Comparison of ENCODE assay signal across 2 cellular contexts in genomic region chr1:162070825-162071224, GRCh38.
TF ChIP-seq lines count a peak whose summit lies in the region.

No MANE protein-coding gene starts in this region.

TF ChIP-seq in IMR-90, 13 proteins besides CTCF, POLR2A, EP300 and RAD21:
- TF ChIP-seq FOS (IDR thresholded peaks at IDR 0.05; ENCODE audit: low read depth, low read length) = no peak
- no peak for TF ChIP-seq RFX5 (IDR thresholded peaks at IDR 0.05; ENCODE audit: low read depth, low read length)
- TF ChIP-seq CEBPB (IDR thresholded peaks at IDR 0.05; ENCODE audit: low read depth, low read length) = no peak
- no peak for TF ChIP-seq NFE2L2 (IDR thresholded peaks at IDR 0.05; ENCODE audit: low read depth, low read length)
- no peak for TF ChIP-seq SMC3 (IDR thresholded peaks at IDR 0.05; ENCODE audit: low read depth, low read length)
- TF ChIP-seq RCOR1 (IDR thresholded peaks at IDR 0.05; ENCODE audit: insufficient replicate concordance, low read length) = no peak
- TF ChIP-seq CHD1 (IDR thresholded peaks at IDR 0.05; ENCODE audit: low read depth, low read length) = no peak
- TF ChIP-seq USF2 (IDR thresholded peaks at IDR 0.05; ENCODE audit: low read depth, low read length) = no peak
- TF ChIP-seq MAFK (IDR thresholded peaks at IDR 0.05; ENCODE audit: low read depth, low read length) = no peak
- TF ChIP-seq MAZ (IDR thresholded peaks at IDR 0.05; ENCODE audit: borderline replicate concordance, low read depth, low read length) = no peak
- TF ChIP-seq ELK1 (IDR thresholded peaks at IDR 0.05; ENCODE audit: borderline replicate concordance, low read depth, low read length) = no peak
- no peak for TF ChIP-seq MXI1 (IDR thresholded peaks at IDR 0.05; ENCODE audit: borderline replicate concordance, low read depth, low read length)
- no peak for TF ChIP-seq BHLHE40 (IDR thresholded peaks at IDR 0.05; ENCODE audit: low read depth, low read length)

TF ChIP-seq in H1, 55 proteins besides CTCF, POLR2A, EP300 and RAD21:
- TF ChIP-seq EGR1 (IDR thresholded peaks at IDR 0.05; ENCODE audit: borderline replicate concordance, low read depth, low read length) (no peak), CHD7 (IDR thresholded peaks at IDR 0.05; ENCODE audit: insufficient replicate concordance, low read length) (peak; percentile 85), RBBP5 (IDR thresholded peaks at IDR 0.05; ENCODE audit: borderline replicate concordance, low read depth, low read length) (peak; percentile 23; the same call in 1 of the 2 replicates), ASH2L (IDR thresholded peaks at IDR 0.05; ENCODE audit: low read length) (peak; percentile 58), SIN3A (conservative IDR thresholded peaks at IDR 0.05 in 1 of 2, IDR thresholded peaks at IDR 0.05 in 1 of 2; ENCODE audit: low read depth in 1 of 2, low read length in 2 of 2) (no peak), TEAD4 (IDR thresholded peaks at IDR 0.05; ENCODE audit: low read depth, low read length) (peak; percentile 59; the same call in 1 of the 2 replicates), CREB1 (IDR thresholded peaks at IDR 0.05) (no peak; the same call in 1 of the 2 replicates), SP1 (IDR thresholded peaks at IDR 0.05; ENCODE audit: low read depth, low read length) (peak; percentile 52; the same call in 1 of the 2 replicates), CHD2 (IDR thresholded peaks at IDR 0.05; ENCODE audit: low read length) (no peak), TCF12 (IDR thresholded peaks at IDR 0.05; ENCODE audit: low read depth, low read length) (0 out of 2 replicates have a peak, but pooled peaks have one; percentile 45), RXRA (IDR thresholded peaks at IDR 0.05; ENCODE audit: insufficient read depth, low read depth, low read length) (no peak)
